Comparison of ENCODE assay signal across 2 cellular contexts in the genomic region with DNA sequence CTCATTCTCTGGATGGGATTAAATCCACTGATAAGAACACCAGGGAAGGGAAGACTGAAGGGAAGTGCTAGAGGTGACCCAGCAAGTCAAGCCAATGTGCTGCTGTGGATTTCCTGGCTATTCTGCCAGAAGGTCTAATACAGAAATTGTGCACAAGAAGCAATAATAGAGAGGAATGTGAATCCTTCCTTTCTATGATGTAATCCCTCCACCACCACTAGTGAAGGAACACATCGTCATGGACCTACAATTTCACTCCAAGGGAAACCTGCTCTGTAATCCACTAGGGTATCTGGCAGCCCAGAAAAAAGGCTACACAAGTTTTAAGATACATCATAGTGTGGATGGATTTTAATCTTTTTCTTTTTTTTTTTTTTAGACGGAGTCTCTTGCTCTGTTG.
TF ChIP-seq lines count a peak whose summit lies in the region.

No MANE protein-coding gene starts in this region.

TF ChIP-seq in IMR-90, 13 proteins besides CTCF, POLR2A, EP300 and RAD21:
- TF ChIP-seq SMC3 (IDR thresholded peaks at IDR 0.05; ENCODE audit: low read depth, low read length), result no peak
- TF ChIP-seq BHLHE40 (IDR thresholded peaks at IDR 0.05; ENCODE audit: low read depth, low read length), result no peak
TF ChIP-seq in IMR-90: peak in this region for 0.

TF ChIP-seq in K562, 482 proteins besides CTCF, POLR2A, EP300 and RAD21:
- TF ChIP-seq, protein P1, sequence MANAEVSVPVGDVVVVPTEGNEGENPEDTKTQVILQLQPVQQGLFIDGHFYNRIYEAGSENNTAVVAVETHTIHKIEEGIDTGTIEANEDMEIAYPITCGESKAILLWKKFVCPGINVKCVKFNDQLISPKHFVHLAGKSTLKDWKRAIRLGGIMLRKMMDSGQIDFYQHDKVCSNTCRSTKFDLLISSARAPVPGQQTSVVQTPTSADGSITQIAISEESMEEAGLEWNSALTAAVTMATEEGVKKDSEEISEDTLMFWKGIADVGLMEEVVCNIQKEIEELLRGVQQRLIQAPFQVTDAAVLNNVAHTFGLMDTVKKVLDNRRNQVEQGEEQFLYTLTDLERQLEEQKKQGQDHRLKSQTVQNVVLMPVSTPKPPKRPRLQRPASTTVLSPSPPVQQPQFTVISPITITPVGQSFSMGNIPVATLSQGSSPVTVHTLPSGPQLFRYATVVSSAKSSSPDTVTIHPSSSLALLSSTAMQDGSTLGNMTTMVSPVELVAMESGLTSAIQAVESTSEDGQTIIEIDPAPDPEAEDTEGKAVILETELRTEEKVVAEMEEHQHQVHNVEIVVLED (CRISPR knock-in tag; IDR thresholded peaks at IDR 0.05), result no peak
- no peak for TF ChIP-seq SMC3 (conservative IDR thresholded peaks at IDR 0.05; ENCODE audit: insufficient read depth, low read depth, low read length)
- no peak for TF ChIP-seq MED1 (CRISPR knock-in tag; IDR thresholded peaks at IDR 0.05; ENCODE audit: borderline replicate concordance)
- no peak for TF ChIP-seq RREB1 (CRISPR knock-in tag; IDR thresholded peaks at IDR 0.05)
- TF ChIP-seq EWSR1 (IDR thresholded peaks at IDR 0.05; ENCODE audit: borderline replicate concordance, low read depth, partially characterized antibody), result no peak
- TF ChIP-seq ZNF232 (CRISPR knock-in tag; IDR thresholded peaks at IDR 0.05), result no peak
- TF ChIP-seq, protein P2, sequence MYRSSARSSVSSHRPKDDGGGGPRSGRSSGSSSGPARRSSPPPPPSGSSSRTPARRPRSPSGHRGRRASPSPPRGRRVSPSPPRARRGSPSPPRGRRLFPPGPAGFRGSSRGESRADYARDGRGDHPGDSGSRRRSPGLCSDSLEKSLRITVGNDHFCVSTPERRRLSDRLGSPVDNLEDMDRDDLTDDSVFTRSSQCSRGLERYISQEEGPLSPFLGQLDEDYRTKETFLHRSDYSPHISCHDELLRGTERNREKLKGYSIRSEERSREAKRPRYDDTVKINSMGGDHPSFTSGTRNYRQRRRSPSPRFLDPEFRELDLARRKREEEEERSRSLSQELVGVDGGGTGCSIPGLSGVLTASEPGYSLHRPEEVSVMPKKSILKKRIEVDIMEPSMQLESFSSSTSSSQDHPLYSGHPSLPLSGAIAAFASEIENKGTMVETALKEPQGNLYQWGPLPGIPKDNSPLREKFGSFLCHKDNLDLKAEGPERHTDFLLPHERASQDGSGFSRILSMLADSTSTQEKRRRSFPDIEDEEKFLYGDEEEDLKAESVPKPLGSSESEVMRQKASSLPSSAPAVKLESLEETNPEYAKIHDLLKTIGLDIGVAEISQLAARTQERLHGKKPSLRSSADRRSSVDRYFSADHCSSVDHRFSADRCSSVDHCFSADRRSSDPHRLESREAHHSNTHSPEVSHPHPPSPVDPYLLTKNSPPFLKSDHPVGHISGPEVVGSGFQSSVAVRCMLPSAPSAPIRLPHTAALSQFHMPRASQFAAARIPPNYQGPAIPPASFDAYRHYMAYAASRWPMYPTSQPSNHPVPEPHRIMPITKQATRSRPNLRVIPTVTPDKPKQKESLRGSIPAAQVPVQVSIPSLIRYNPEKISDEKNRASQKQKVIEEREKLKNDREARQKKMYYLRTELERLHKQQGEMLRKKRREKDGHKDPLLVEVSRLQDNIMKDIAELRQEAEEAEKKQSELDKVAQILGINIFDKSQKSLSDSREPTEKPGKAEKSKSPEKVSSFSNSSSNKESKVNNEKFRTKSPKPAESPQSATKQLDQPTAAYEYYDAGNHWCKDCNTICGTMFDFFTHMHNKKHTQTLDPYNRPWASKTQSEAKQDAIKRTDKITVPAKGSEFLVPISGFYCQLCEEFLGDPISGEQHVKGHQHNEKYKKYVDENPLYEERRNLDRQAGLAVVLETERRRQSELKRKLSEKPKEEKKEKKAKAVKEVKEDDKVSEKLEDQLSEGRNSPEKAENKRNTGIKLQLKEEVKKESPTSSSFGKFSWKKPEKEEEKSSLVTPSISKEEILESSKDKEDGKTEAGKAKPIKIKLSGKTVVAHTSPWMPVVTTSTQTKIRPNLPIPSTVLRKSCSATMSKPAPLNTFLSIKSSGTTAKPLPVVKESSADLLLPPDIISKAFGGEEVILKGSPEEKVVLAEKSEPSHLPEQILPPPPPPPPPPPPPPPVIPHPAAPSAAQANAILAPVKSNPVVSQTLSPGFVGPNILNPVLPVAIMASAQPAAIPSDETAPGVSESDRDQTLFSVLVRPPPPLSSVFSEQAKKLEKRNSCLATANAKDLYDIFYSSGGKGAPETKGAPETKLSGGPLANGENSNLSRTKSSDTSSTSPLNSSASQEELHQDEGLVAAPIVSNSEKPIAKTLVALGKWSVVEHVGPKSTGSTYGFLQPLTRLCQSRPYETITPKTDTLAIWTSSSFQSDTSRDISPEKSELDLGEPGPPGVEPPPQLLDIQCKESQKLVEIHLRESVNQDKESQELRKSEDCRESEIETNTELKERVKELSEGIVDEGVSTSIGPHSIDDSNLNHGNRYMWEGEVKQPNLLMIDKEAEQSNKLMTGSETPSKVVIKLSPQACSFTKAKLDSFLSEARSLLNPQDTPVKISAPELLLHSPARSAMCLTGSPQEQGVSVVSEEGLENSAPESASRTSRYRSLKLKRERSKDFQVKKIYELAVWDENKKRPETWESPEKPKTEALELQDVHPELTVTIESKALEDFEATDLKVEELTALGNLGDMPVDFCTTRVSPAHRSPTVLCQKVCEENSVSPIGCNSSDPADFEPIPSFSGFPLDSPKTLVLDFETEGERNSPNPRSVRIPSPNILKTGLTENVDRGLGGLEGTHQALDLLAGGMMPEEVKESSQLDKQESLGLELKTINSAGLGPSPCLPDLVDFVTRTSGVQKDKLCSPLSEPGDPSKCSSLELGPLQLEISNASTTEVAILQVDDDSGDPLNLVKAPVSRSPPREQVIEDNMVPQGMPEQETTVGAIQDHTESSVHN (IDR thresholded peaks at IDR 0.05; ENCODE audit: borderline replicate concordance in 1 of 2, low read depth in 1 of 2), result no peak
- TF ChIP-seq ZNF311 (CRISPR knock-in tag; IDR thresholded peaks at IDR 0.05), result no peak
- TF ChIP-seq TBP (optimal IDR thresholded peaks at IDR 0.05; ENCODE audit: low read depth, low read length), result no peak
- TF ChIP-seq WHSC1 (IDR thresholded peaks at IDR 0.05; ENCODE audit: low read length), result no peak
- TF ChIP-seq, protein P3, sequence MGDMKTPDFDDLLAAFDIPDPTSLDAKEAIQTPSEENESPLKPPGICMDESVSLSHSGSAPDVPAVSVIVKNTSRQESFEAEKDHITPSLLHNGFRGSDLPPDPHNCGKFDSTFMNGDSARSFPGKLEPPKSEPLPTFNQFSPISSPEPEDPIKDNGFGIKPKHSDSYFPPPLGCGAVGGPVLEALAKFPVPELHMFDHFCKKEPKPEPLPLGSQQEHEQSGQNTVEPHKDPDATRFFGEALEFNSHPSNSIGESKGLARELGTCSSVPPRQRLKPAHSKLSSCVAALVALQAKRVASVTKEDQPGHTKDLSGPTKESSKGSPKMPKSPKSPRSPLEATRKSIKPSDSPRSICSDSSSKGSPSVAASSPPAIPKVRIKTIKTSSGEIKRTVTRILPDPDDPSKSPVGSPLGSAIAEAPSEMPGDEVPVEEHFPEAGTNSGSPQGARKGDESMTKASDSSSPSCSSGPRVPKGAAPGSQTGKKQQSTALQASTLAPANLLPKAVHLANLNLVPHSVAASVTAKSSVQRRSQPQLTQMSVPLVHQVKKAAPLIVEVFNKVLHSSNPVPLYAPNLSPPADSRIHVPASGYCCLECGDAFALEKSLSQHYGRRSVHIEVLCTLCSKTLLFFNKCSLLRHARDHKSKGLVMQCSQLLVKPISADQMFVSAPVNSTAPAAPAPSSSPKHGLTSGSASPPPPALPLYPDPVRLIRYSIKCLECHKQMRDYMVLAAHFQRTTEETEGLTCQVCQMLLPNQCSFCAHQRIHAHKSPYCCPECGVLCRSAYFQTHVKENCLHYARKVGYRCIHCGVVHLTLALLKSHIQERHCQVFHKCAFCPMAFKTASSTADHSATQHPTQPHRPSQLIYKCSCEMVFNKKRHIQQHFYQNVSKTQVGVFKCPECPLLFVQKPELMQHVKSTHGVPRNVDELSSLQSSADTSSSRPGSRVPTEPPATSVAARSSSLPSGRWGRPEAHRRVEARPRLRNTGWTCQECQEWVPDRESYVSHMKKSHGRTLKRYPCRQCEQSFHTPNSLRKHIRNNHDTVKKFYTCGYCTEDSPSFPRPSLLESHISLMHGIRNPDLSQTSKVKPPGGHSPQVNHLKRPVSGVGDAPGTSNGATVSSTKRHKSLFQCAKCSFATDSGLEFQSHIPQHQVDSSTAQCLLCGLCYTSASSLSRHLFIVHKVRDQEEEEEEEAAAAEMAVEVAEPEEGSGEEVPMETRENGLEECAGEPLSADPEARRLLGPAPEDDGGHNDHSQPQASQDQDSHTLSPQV (IDR thresholded peaks at IDR 0.05), result no peak
- no peak for TF ChIP-seq ASH1L (IDR thresholded peaks at IDR 0.05; ENCODE audit: borderline replicate concordance, low read depth, partially characterized antibody)
- TF ChIP-seq ZNF76 (CRISPR knock-in tag; IDR thresholded peaks at IDR 0.05; ENCODE audit: borderline replicate concordance), result no peak
- TF ChIP-seq ZNF239 (CRISPR knock-in tag; IDR thresholded peaks at IDR 0.05), result no peak
- TF ChIP-seq ESRRA (IDR thresholded peaks at IDR 0.05; ENCODE audit: borderline replicate concordance, low read depth), result no peak
- TF ChIP-seq ZNF274 (IDR thresholded peaks at IDR 0.05; ENCODE audit: borderline replicate concordance, low read depth, low read length), result no peak
- no peak for TF ChIP-seq ZNF217 (CRISPR knock-in tag; IDR thresholded peaks at IDR 0.05)
- TF ChIP-seq CBX3 (IDR thresholded peaks at IDR 0.05; ENCODE audit: borderline replicate concordance in 1 of 2, low read length in 2 of 2), result no peak
- TF ChIP-seq E2F3 (CRISPR knock-in tag; IDR thresholded peaks at IDR 0.05), result no peak
- no peak for TF ChIP-seq BRF1 (IDR thresholded peaks at IDR 0.05; ENCODE audit: borderline replicate concordance, extremely low read depth, insufficient read length)
TF ChIP-seq in K562: peak in this region for 0.
